In the genomic region with DNA sequence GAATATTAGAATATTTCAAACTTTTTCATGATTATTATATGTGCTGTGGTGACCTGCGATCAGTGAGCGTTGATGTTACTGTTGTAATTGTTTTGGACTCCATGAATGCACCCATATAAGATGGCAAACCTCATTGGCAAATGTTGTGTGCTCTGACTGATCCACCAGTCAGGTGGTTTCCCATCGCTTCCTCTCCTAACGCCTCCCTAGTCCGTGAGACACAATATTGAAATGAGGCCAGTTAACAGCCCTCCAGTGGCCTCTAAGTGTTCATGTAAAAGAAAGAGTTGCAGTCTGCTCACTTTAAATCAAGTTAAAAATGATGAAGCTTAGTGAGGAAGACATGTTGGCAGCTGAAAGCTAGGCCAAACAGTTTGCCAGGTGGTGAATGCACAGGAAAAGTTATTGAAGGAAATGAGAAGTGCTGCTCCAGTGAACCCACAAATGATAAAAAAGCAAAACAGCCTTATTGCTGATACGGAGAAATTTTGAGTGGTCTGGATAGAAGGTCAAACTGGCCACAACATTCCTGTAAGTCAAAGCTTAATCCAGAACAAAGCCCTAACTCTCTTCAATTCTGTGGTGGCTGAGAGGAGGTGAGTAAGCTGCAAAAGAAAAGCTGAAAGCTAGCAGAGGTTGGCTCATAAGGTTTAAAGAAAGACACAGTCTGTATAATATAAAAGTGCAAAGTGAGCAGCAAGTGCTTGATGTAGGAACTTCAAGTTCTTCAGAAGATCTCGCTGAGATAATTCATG, we compare ENCODE assay signal across 5 cellular contexts. TPM values are rescaled to one million over a fixed set of nuclear protein-coding genes. Genes with fewer than 3 reads are reported as not detected.
"Had no signal": no experiment of that assay in that cellular context is flagged by ENCODE, and none has a peak within 500 bp of the region (broad histone marks: within the 10 kb centered on the region; RNA-seq: fewer than 3 reads in every experiment).

No MANE protein-coding gene starts in this region.

RNA-seq across cellular contexts. Expression of a gene that starts 46.5 kb away (rescaled TPM):
- total RNA-seq: MCF 10A, OCI-LY7, PC-9, Right ventricle myocardium inferior, SJCRH30 had no signal
